Comparison of ENCODE assay signal across 1 cellular context in genomic region chr11:75718406-75719088, GRCh38.
TF ChIP-seq lines count a peak whose summit lies in the region.

No MANE protein-coding gene starts in this region.

TF ChIP-seq in HepG2, 621 proteins besides CTCF, POLR2A, EP300 and RAD21 (continued from another document):
- TF ChIP-seq ZHX2 (IDR thresholded peaks at IDR 0.05; ENCODE audit: low read depth) (no peak), ZHX2 (CRISPR knock-in tag; IDR thresholded peaks at IDR 0.05; ENCODE audit: borderline replicate concordance) (no peak), ZSCAN9 (CRISPR knock-in tag; IDR thresholded peaks at IDR 0.05; ENCODE audit: borderline replicate concordance) (peak; percentile 42; the same call in 1 of the 2 replicates), MYC (CRISPR knock-in tag; IDR thresholded peaks at IDR 0.05; ENCODE audit: borderline replicate concordance) (0 out of 2 replicates have a peak, but pooled peaks have one; percentile 19), ZNF629 (CRISPR knock-in tag; conservative IDR thresholded peaks at IDR 0.05) (peak; percentile 94), FOXO4 (CRISPR knock-in tag; conservative IDR thresholded peaks at IDR 0.05) (0 out of 2 replicates have a peak, but pooled peaks have one; percentile 29), ZNF7 (CRISPR knock-in tag; IDR thresholded peaks at IDR 0.05) (no peak), KDM1A (CRISPR knock-in tag; IDR thresholded peaks at IDR 0.05) (0 out of 2 replicates have a peak, but pooled peaks have one; percentile 51), HOXA3 (CRISPR knock-in tag; IDR thresholded peaks at IDR 0.05) (peak; percentile 42; the same call in 1 of the 2 replicates), ZGPAT (CRISPR knock-in tag; IDR thresholded peaks at IDR 0.05) (no peak), ARID5B (CRISPR knock-in tag; IDR thresholded peaks at IDR 0.05) (peak; percentile 47; the same call in 1 of the 2 replicates), SAP130 (CRISPR knock-in tag; IDR thresholded peaks at IDR 0.05; ENCODE audit: low read depth) (peak; percentile 51; the same call in 1 of the 2 replicates), HNF4A (CRISPR knock-in tag; IDR thresholded peaks at IDR 0.05) (peak; percentile 21; the same call in 1 of the 2 replicates), KDM5B (CRISPR knock-in tag; IDR thresholded peaks at IDR 0.05; ENCODE audit: borderline replicate concordance) (0 out of 2 replicates have a peak, but pooled peaks have one; percentile 9), PAXIP1 (CRISPR knock-in tag; conservative IDR thresholded peaks at IDR 0.05) (peak; percentile 65)
TF ChIP-seq in HepG2: peak in this region for 39.
